ENCODE assay signal across 1 cellular context in genomic region chr5:172793577-172794488, GRCh38.
TF ChIP-seq lines count a peak whose summit lies in the region.

No MANE protein-coding gene starts in this region.

TF ChIP-seq in HepG2, 621 proteins besides CTCF, POLR2A, EP300 and RAD21 (continued from another document and continues in another):
- TF ChIP-seq TBL1XR1 (IDR thresholded peaks at IDR 0.05; ENCODE audit: borderline replicate concordance, low read length, partially characterized antibody) (no peak), NR2C2 (CRISPR knock-in tag; IDR thresholded peaks at IDR 0.05; ENCODE audit: borderline replicate concordance) (no peak), FOXA1 (IDR thresholded peaks at IDR 0.05) (no peak), FOXA1 (CRISPR knock-in tag; IDR thresholded peaks at IDR 0.05) (peak; percentile 4; the same call in 1 of the 2 replicates), ZNF225 (CRISPR knock-in tag; IDR thresholded peaks at IDR 0.05) (0 out of 2 replicates have a peak, but pooled peaks have one; percentile 37), POLR2G (IDR thresholded peaks at IDR 0.05; ENCODE audit: low read depth, low read length) (0 out of 2 replicates have a peak, but pooled peaks have one; percentile 40), JUND (CRISPR knock-in tag; IDR thresholded peaks at IDR 0.05) (peak; percentile 58; the same call in 1 of the 2 replicates), ESRRA (CRISPR knock-in tag; IDR thresholded peaks at IDR 0.05; ENCODE audit: low read depth) (no peak), KMT2A (CRISPR knock-in tag; IDR thresholded peaks at IDR 0.05) (no peak), ZNF441 (CRISPR knock-in tag; IDR thresholded peaks at IDR 0.05; ENCODE audit: borderline replicate concordance) (0 out of 2 replicates have a peak, but pooled peaks have one; percentile 18), RCOR2 (CRISPR knock-in tag; IDR thresholded peaks at IDR 0.05) (peak; percentile 74), SAP130 (CRISPR knock-in tag; IDR thresholded peaks at IDR 0.05; ENCODE audit: low read depth) (peak; percentile 59), SOX13 (IDR thresholded peaks at IDR 0.05) (no peak), SOX13 (CRISPR knock-in tag; conservative IDR thresholded peaks at IDR 0.05 in 1 of 2, IDR thresholded peaks at IDR 0.05 in 1 of 2) (peak in 1 of 2 experiments; percentile 26; a peak in 1 of 4 replicates), ZNF776 (CRISPR knock-in tag; IDR thresholded peaks at IDR 0.05) (no peak), SNAPC2 (CRISPR knock-in tag; IDR thresholded peaks at IDR 0.05) (0 out of 2 replicates have a peak, but pooled peaks have one; percentile 60), GMEB2 (CRISPR knock-in tag; IDR thresholded peaks at IDR 0.05; ENCODE audit: low read depth) (no peak), GATAD2A (CRISPR knock-in tag; IDR thresholded peaks at IDR 0.05) (peak; percentile 71; the same call in 1 of the 2 replicates), ZFY (CRISPR knock-in tag; IDR thresholded peaks at IDR 0.05) (peak; percentile 49), ZNF275 (CRISPR knock-in tag; IDR thresholded peaks at IDR 0.05; ENCODE audit: borderline replicate concordance) (no peak), ZNF263 (CRISPR knock-in tag; IDR thresholded peaks at IDR 0.05) (peak; percentile 48; the same call in 1 of the 2 replicates), MXD4 (CRISPR knock-in tag; IDR thresholded peaks at IDR 0.05) (0 out of 2 replicates have a peak, but pooled peaks have one; percentile 16), RFX3 (CRISPR knock-in tag; IDR thresholded peaks at IDR 0.05) (no peak), ATF3 (CRISPR knock-in tag; IDR thresholded peaks at IDR 0.05) (peak; percentile 76; the same call in 1 of the 2 replicates), ZMYM4 (CRISPR knock-in tag; IDR thresholded peaks at IDR 0.05) (peak; percentile 62; the same call in 1 of the 2 replicates), ZNF687 (CRISPR knock-in tag; IDR thresholded peaks at IDR 0.05) (peak; percentile 49; the same call in 1 of the 2 replicates), ZSCAN22 (CRISPR knock-in tag; IDR thresholded peaks at IDR 0.05) (no peak), TMF1 (CRISPR knock-in tag; IDR thresholded peaks at IDR 0.05; ENCODE audit: low read depth) (peak; percentile 42; the same call in 1 of the 2 replicates), FOSL1 (CRISPR knock-in tag; IDR thresholded peaks at IDR 0.05; ENCODE audit: borderline replicate concordance) (peak; percentile 68), HINFP (CRISPR knock-in tag; IDR thresholded peaks at IDR 0.05; ENCODE audit: low read depth) (no peak), ZSCAN20 (CRISPR knock-in tag; IDR thresholded peaks at IDR 0.05; ENCODE audit: borderline replicate concordance) (peak; percentile 62; the same call in 1 of the 2 replicates)
- TF ChIP-seq, protein P1, sequence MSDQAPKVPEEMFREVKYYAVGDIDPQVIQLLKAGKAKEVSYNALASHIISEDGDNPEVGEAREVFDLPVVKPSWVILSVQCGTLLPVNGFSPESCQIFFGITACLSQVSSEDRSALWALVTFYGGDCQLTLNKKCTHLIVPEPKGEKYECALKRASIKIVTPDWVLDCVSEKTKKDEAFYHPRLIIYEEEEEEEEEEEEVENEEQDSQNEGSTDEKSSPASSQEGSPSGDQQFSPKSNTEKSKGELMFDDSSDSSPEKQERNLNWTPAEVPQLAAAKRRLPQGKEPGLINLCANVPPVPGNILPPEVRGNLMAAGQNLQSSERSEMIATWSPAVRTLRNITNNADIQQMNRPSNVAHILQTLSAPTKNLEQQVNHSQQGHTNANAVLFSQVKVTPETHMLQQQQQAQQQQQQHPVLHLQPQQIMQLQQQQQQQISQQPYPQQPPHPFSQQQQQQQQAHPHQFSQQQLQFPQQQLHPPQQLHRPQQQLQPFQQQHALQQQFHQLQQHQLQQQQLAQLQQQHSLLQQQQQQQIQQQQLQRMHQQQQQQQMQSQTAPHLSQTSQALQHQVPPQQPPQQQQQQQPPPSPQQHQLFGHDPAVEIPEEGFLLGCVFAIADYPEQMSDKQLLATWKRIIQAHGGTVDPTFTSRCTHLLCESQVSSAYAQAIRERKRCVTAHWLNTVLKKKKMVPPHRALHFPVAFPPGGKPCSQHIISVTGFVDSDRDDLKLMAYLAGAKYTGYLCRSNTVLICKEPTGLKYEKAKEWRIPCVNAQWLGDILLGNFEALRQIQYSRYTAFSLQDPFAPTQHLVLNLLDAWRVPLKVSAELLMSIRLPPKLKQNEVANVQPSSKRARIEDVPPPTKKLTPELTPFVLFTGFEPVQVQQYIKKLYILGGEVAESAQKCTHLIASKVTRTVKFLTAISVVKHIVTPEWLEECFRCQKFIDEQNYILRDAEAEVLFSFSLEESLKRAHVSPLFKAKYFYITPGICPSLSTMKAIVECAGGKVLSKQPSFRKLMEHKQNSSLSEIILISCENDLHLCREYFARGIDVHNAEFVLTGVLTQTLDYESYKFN (CRISPR knock-in tag; conservative IDR thresholded peaks at IDR 0.05) = peak; percentile 84
- TF ChIP-seq, protein P2, sequence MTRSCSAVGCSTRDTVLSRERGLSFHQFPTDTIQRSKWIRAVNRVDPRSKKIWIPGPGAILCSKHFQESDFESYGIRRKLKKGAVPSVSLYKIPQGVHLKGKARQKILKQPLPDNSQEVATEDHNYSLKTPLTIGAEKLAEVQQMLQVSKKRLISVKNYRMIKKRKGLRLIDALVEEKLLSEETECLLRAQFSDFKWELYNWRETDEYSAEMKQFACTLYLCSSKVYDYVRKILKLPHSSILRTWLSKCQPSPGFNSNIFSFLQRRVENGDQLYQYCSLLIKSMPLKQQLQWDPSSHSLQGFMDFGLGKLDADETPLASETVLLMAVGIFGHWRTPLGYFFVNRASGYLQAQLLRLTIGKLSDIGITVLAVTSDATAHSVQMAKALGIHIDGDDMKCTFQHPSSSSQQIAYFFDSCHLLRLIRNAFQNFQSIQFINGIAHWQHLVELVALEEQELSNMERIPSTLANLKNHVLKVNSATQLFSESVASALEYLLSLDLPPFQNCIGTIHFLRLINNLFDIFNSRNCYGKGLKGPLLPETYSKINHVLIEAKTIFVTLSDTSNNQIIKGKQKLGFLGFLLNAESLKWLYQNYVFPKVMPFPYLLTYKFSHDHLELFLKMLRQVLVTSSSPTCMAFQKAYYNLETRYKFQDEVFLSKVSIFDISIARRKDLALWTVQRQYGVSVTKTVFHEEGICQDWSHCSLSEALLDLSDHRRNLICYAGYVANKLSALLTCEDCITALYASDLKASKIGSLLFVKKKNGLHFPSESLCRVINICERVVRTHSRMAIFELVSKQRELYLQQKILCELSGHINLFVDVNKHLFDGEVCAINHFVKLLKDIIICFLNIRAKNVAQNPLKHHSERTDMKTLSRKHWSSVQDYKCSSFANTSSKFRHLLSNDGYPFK (CRISPR knock-in tag; IDR thresholded peaks at IDR 0.05; ENCODE audit: borderline replicate concordance) = 0 out of 2 replicates have a peak, but pooled peaks have one; percentile 18
- TF ChIP-seq, protein P3, sequence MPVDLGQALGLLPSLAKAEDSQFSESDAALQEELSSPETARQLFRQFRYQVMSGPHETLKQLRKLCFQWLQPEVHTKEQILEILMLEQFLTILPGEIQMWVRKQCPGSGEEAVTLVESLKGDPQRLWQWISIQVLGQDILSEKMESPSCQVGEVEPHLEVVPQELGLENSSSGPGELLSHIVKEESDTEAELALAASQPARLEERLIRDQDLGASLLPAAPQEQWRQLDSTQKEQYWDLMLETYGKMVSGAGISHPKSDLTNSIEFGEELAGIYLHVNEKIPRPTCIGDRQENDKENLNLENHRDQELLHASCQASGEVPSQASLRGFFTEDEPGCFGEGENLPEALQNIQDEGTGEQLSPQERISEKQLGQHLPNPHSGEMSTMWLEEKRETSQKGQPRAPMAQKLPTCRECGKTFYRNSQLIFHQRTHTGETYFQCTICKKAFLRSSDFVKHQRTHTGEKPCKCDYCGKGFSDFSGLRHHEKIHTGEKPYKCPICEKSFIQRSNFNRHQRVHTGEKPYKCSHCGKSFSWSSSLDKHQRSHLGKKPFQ (CRISPR knock-in tag; IDR thresholded peaks at IDR 0.05; ENCODE audit: insufficient replicate concordance) = peak; percentile 72
- TF ChIP-seq, protein P4, sequence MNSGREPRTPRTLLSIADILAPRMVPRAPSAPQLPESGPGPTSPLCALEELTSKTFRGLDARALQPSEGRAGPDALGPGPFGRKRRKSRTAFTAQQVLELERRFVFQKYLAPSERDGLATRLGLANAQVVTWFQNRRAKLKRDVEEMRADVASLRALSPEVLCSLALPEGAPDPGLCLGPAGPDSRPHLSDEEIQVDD (CRISPR knock-in tag; IDR thresholded peaks at IDR 0.05; ENCODE audit: borderline replicate concordance) = no peak
